In the genomic region with DNA sequence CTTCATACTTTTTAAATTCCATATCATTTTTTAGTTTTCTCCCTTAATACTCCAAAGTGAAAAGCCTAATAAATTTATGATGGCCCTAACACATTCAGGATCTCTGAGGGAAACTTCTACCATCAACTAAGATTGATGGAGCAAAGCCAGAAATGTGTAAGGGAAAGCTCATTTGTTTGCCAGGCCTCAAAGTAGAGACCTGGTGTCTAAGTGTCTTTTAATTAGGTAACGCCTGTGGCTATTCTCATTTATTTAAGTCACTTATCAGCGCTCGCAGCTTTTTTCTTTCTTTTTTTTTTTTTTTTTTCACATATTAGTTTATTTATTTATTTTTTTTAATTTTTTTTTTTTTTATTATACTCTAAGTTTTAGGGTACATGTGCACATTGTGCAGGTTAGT, we compare ENCODE assay signal across 26 cellular contexts.
"Had no signal": no experiment of that assay in that cellular context is flagged by ENCODE, and none has a peak within 500 bp of the region (broad histone marks: within the 10 kb centered on the region; RNA-seq: fewer than 3 reads in every experiment).

No MANE protein-coding gene starts in this region.

- H3K4me1 ChIP-seq: Peyer's patch, SJSA1 had no signal

- H3K4me2 ChIP-seq: KMS-11 had no signal

- H3K4me3 ChIP-seq: MG63, Peyer's patch, SJSA1 had no signal

- H3K36me3 ChIP-seq: MG63, Peyer's patch, SJSA1 had no signal

- DNase-seq: Karpas-422, MG63, MV-4-11, NCI-H1092, NCI-H1105, NCI-H1436 treated with DMSO at 0.1 percent for 48 hours, NCI-H1694 treated with DMSO at 0.1 percent for 48 hours, NCI-H187 treated with DMSO at 0.1 percent for 48 hours, NCI-H2029 treated with DMSO at 0.1 percent for 48 hours, NCI-H2081 treated with DMSO at 0.1 percent for 48 hours, NCI-H2107, NCI-H2171, NCI-H226, NCI-H446 treated with DMSO at 0.1 percent for 48 hours, NCI-H510A, NCI-H526, NCI-H774, OCI-M1, Peyer's patch, Right ventricle myocardium superior, RPMI8226, SHP77 treated with DMSO at 0.1 percent for 48 hours, T-cell, T-helper 17 cell had no signal

- H3K27ac ChIP-seq: KMS-11, Peyer's patch, SJSA1 had no signal

- H3K9me3 ChIP-seq: Peyer's patch, SJSA1 had no signal
